ENCODE assay signal across 13 cellular contexts in genomic region chr10:10642741-10643280, GRCh38.
DNase-seq lines count a peak whose midpoint lies in the region; ATAC-seq and TF ChIP-seq lines count a peak whose summit lies in the region.
"Had no signal": no experiment of that assay in that cellular context is flagged by ENCODE, and none has a peak within 500 bp of the region (broad histone marks: within the 10 kb centered on the region; RNA-seq: fewer than 3 reads in every experiment).

No MANE protein-coding gene starts in this region.

- CTCF ChIA-PET in IMR-90 (lab: Yijun Ruan, JAX), result no interaction called here

- H3K9me3 ChIP-seq in IMR-90 (ENCODE audit: control insufficient read depth, insufficient read depth, low read length) (no peaks in the 10 kb centered on the region), esophagus muscularis mucosa (no peaks in the 10 kb centered on the region), smooth muscle cell (replicated peaks; ENCODE audit: low read depth) (no peaks in the 10 kb centered on the region), stomach (no peaks in the 10 kb centered on the region)
- H3K9me3 ChIP-seq: spleen had no signal

- no peak overlapping the region for H4K8ac ChIP-seq in IMR-90 (ENCODE audit: low read depth in 2 of 2, low read length in 2 of 2)

- H3K4me1 ChIP-seq in IMR-90 (ENCODE audit: control insufficient read depth, insufficient read depth, low read length) (peaks cover 10% of the 10 kb centered on the region), esophagus muscularis mucosa (peaks cover 15 to 35% (median 19%) of the 10 kb centered on the region in 4 donors), smooth muscle cell (ENCODE audit: low read depth) (peaks cover 11% of the 10 kb centered on the region), stomach (peaks cover 0 to 13% (median 6%) of the 10 kb centered on the region in 4 donors)
- H3K4me1 ChIP-seq: spleen had no signal

- H3K9me3 Mint-ChIP-seq in activated naive CD8-positive, alpha-beta T cell treated with anti-CD3 and anti-CD28 coated beads for 36 hours, result no peaks in the 10 kb centered on the region

- TF ChIP-seq POLR2A in IMR-90 (IDR thresholded peaks at IDR 0.05; ENCODE audit: low read depth, low read length), result no peak
- TF ChIP-seq POLR2A in esophagus muscularis mucosa (IDR thresholded peaks at IDR 0.05; ENCODE audit: low read depth), result no peak
- TF ChIP-seq POLR2A in stomach (IDR thresholded peaks at IDR 0.05), result no peak

- H3K4ac ChIP-seq in IMR-90 (ENCODE audit: low read depth, low read length), result no peak overlapping the region

- H3K27me3 ChIP-seq in IMR-90 (ENCODE audit: control insufficient read depth, insufficient read depth, low read length) (no peaks in the 10 kb centered on the region), esophagus muscularis mucosa (no peaks in the 10 kb centered on the region), layer of hippocampus (ENCODE audit: control insufficient read depth, insufficient read depth, low read length) (no peaks in the 10 kb centered on the region), smooth muscle cell (ENCODE audit: low read depth) (no peaks in the 10 kb centered on the region), stomach (no peaks in the 10 kb centered on the region)
- H3K27me3 ChIP-seq: spleen had no signal

- H3K18ac ChIP-seq in IMR-90 (ENCODE audit: low read depth, low read length), result peak overlapping the region; percentile 98

- H3K79me1 ChIP-seq in IMR-90 (ENCODE audit: low read depth in 1 of 2, low read length in 2 of 2), result no peaks in the 10 kb centered on the region

- H3F3A ChIP-seq in smooth muscle cell (ENCODE audit: low read depth), result no peaks in the 10 kb centered on the region

- WGBS in IMR-90 (ENCODE audit: extremely low coverage in 2 of 2, insufficient read length in 1 of 2), 2 experiments, result 43% methylated on average over 1 of the region's 4 CpGs; no CpG with 5 or more reads in 1 of the 2 experiments
- WGBS in esophagus muscularis mucosa, result 48% methylated on average over 4 of the region's 4 CpGs
- 42% methylated on average over 4 of the region's 4 CpGs for WGBS in smooth muscle cell (ENCODE audit: low lambda C conversion rate)
- WGBS in stomach, 5 donors, result 17 to 56% (median 41%) methylated on average over 4 of the region's 4 CpGs

- intact Hi-C loops in IMR-90 (cut with micrococcal nuclease) (no loop called here), esophagus muscularis mucosa (cut with DNase I) (no loop called here), stomach (cut with DNase I; ENCODE audit: low total_unique reads) (no loop called here)

- H3K4me3 ChIP-seq in IMR-90 (ENCODE audit: insufficient read depth, low read depth, low read length) (no peak overlapping the region), esophagus muscularis mucosa (no peak overlapping the region), smooth muscle cell (no peak overlapping the region), stomach (no peak overlapping the region)
- H3K4me3 ChIP-seq: spleen had no signal

- POLR2A ChIA-PET in IMR-90 (lab: Charles Lee; ENCODE audit: unreplicated experiment), result no interaction called here

- H3K9me1 ChIP-seq in IMR-90 (ENCODE audit: insufficient read depth, low read length), result no peaks in the 10 kb centered on the region

- dilution Hi-C loops in IMR-90 (cut with HindIII; ENCODE audit: low sequenced_read_pairs, unreplicated experiment), result no loop called here

- H2AK5ac ChIP-seq in IMR-90 (ENCODE audit: low read depth, low read length), result no peak overlapping the region

- H3K9ac ChIP-seq in IMR-90 (ENCODE audit: low read depth, low read length) (no peak overlapping the region), smooth muscle cell (ENCODE audit: low read depth) (no peak overlapping the region)

- in situ Hi-C loops in IMR-90 (cut with MboI; ENCODE audit: low sequenced_read_pairs), result no loop called here
- in situ Hi-C loops in G401 (cut with HindIII; ENCODE audit: low sequenced_read_pairs), result no loop called here

- no peaks in the 10 kb centered on the region for H3K4me1 Mint-ChIP-seq in activated naive CD8-positive, alpha-beta T cell treated with anti-CD3 and anti-CD28 coated beads for 36 hours
- H3K4me1 Mint-ChIP-seq: naive B cell had no signal

- H4K91ac ChIP-seq in IMR-90 (ENCODE audit: insufficient read depth, low read depth, low read length), result no peak overlapping the region

- H3K36me3 Mint-ChIP-seq in activated naive CD8-positive, alpha-beta T cell treated with anti-CD3 and anti-CD28 coated beads for 36 hours, result no peaks in the 10 kb centered on the region
- H3K36me3 Mint-ChIP-seq: naive B cell had no signal

- no peaks in the 10 kb centered on the region for H3K79me2 ChIP-seq in smooth muscle cell (ENCODE audit: low read depth)

- H4K5ac ChIP-seq in IMR-90 (ENCODE audit: low read depth, low read length), result peak overlapping the region; percentile 97

- H2BK120ac ChIP-seq in IMR-90 (ENCODE audit: low read depth, low read length), result peak overlapping the region; percentile 35; the same call in 1 of the 2 replicates

- H3K56ac ChIP-seq in IMR-90 (ENCODE audit: extremely low read depth, insufficient read depth, low read length), result no peak overlapping the region

- H4K20me1 ChIP-seq in IMR-90 (ENCODE audit: insufficient read depth, low read length), result no peaks in the 10 kb centered on the region
- no peaks in the 10 kb centered on the region for H4K20me1 ChIP-seq in smooth muscle cell (ENCODE audit: low read depth)

- H2BK15ac ChIP-seq in IMR-90 (ENCODE audit: low read depth, low read length), result 0 out of 3 replicates have a peak overlapping the region, but pooled peaks have one; percentile 34

- TF ChIP-seq CTCF in IMR-90 (conservative IDR thresholded peaks at IDR 0.05; ENCODE audit: low read depth, low read length), result no peak
- TF ChIP-seq CTCF in esophagus muscularis mucosa (IDR thresholded peaks at IDR 0.05), result no peak
- TF ChIP-seq CTCF in smooth muscle cell (IDR thresholded peaks at IDR 0.05; ENCODE audit: borderline replicate concordance, insufficient read depth, poor library complexity, severe bottlenecking), result no peak
- no peak for TF ChIP-seq CTCF in stomach (IDR thresholded peaks at IDR 0.05)

- no peak overlapping the region for H2AK9ac ChIP-seq in IMR-90 (replicated peaks; ENCODE audit: low read depth, low read length, poor library complexity)

- BruUV-seq in IMR-90 (replicated peaks; lab: Mats Ljungman, UMichigan), result no TSS peak

- no peak overlapping the region for H3K23ac ChIP-seq in IMR-90 (ENCODE audit: low read depth, low read length)

- H2BK20ac ChIP-seq in IMR-90 (ENCODE audit: low read depth, low read length), result peak overlapping the region; percentile 34

- H3K27ac Mint-ChIP-seq in activated naive CD8-positive, alpha-beta T cell treated with anti-CD3 and anti-CD28 coated beads for 36 hours, result no peak overlapping the region
- H3K27ac Mint-ChIP-seq: activated T-helper 1 cell treated with anti-CD3 and anti-CD28 coated beads, Interleukin-12 subunit alpha, Interleukin-12 subunit beta, Interleukin-2, Interleukin-4 antibody, amounts not matched to agents 30 ng/mL and 10 ng/mL and 1 ng/mL, durations not matched to agents 14 hours and 24 hours and 36 hours; naive B cell had no signal

- no peak overlapping the region for H2BK5ac ChIP-seq in IMR-90 (ENCODE audit: low read depth, low read length, poor library complexity, severe bottlenecking)

- peak overlapping the region; percentile 92; the same call in 1 of the 2 replicates for H3K27ac ChIP-seq in IMR-90 (ENCODE audit: insufficient read depth, low read length)
- peak overlapping the region; percentile 16 to 43 (median 25) for H3K27ac ChIP-seq in esophagus muscularis mucosa (replicated peaks in 1 of 4)
- H3K27ac ChIP-seq in layer of hippocampus (ENCODE audit: low read depth, low read length), result peak overlapping the region; percentile 16
- peak overlapping the region; percentile 28 for H3K27ac ChIP-seq in smooth muscle cell (ENCODE audit: low read depth)
- H3K27ac ChIP-seq in stomach, result no peak overlapping the region
- H3K27ac ChIP-seq: spleen had no signal

- DNase-seq in IMR-90, result peak; percentile 32
- peak; percentile 91 for DNase-seq in esophagus muscularis mucosa (ENCODE audit: extremely low spot score)
- DNase-seq in smooth muscle cell (lab: John Stamatoyannopoulos, UW; ENCODE audit: unreplicated experiment), result no peak
- DNase-seq in activated naive CD8-positive, alpha-beta T cell treated with anti-CD3 and anti-CD28 coated beads for 36 hours, result no peak
- no peak for DNase-seq in stimulated activated CD8-positive, alpha-beta memory T cell treated with anti-CD3 and anti-CD28 coated beads, Interleukin-4, amount 100 ng/mL, for 48 hours
- no peak for DNase-seq in stomach
- DNase-seq in G401 (ENCODE audit: low spot score), result no peak
- DNase-seq: DMS153, naive B cell, spleen had no signal

- no peak overlapping the region for H3K14ac ChIP-seq in IMR-90 (replicated peaks; ENCODE audit: low read depth, low read length)

- no peak overlapping the region for H3K4me3 Mint-ChIP-seq in activated naive CD8-positive, alpha-beta T cell treated with anti-CD3 and anti-CD28 coated beads for 36 hours
- H3K4me3 Mint-ChIP-seq: activated T-helper 1 cell treated with anti-CD3 and anti-CD28 coated beads, Interleukin-12 subunit alpha, Interleukin-12 subunit beta, Interleukin-2, Interleukin-4 antibody, amounts not matched to agents 30 ng/mL and 10 ng/mL and 1 ng/mL, durations not matched to agents 14 hours and 24 hours and 36 hours; naive B cell had no signal

- peak; percentile 80 for ATAC-seq in IMR-90 (ENCODE audit: low read depth)
- ATAC-seq: activated CD4-positive, CD25-positive, alpha-beta regulatory T cell treated with anti-CD3 and anti-CD28 coated beads, Interleukin-2, amount 50 U/mL, for 24 hours had no signal

- peaks cover 18% of the 10 kb centered on the region for H3K27me3 Mint-ChIP-seq in activated naive CD8-positive, alpha-beta T cell treated with anti-CD3 and anti-CD28 coated beads for 36 hours

- TF ChIP-seq RAD21 in IMR-90 (IDR thresholded peaks at IDR 0.05; ENCODE audit: low read length), result no peak

- H2AFZ ChIP-seq in IMR-90 (replicated peaks; ENCODE audit: low read length, poor library complexity) (no peak overlapping the region), smooth muscle cell (ENCODE audit: low read depth) (peak overlapping the region; percentile 52)

- TF ChIP-seq EP300 in esophagus muscularis mucosa (IDR thresholded peaks at IDR 0.05) (no peak), stomach (IDR thresholded peaks at IDR 0.05) (no peak)

- H3K4me2 ChIP-seq in IMR-90 (ENCODE audit: low read depth, low read length) (no peak overlapping the region), smooth muscle cell (peak overlapping the region; percentile 54)

- H3K36me3 ChIP-seq in IMR-90 (ENCODE audit: control insufficient read depth, insufficient read depth, low read length) (no peaks in the 10 kb centered on the region), esophagus muscularis mucosa (no peaks in the 10 kb centered on the region), smooth muscle cell (ENCODE audit: low read depth) (no peaks in the 10 kb centered on the region), stomach (no peaks in the 10 kb centered on the region)
- H3K36me3 ChIP-seq: spleen had no signal

TF ChIP-seq in IMR-90, 13 proteins besides CTCF, POLR2A, EP300 and RAD21 (continues in another document):
- TF ChIP-seq MAFK (IDR thresholded peaks at IDR 0.05; ENCODE audit: low read depth, low read length), result no peak
- TF ChIP-seq MXI1 (IDR thresholded peaks at IDR 0.05; ENCODE audit: borderline replicate concordance, low read depth, low read length), result no peak
- no peak for TF ChIP-seq RCOR1 (IDR thresholded peaks at IDR 0.05; ENCODE audit: insufficient replicate concordance, low read length)
- TF ChIP-seq RFX5 (IDR thresholded peaks at IDR 0.05; ENCODE audit: low read depth, low read length), result no peak

Comparison
In these comparisons a context has a peak if more than half of its experiments do, and no peak if none do; other contexts are left out.
1. DNase-seq: peak in IMR-90 (single experiment) and esophagus muscularis mucosa (single experiment); none in smooth muscle cell (single experiment), activated naive CD8-positive, alpha-beta T cell treated with anti-CD3 and anti-CD28 coated beads for 36 hours (single experiment), stimulated activated CD8-positive, alpha-beta memory T cell treated with anti-CD3 and anti-CD28 coated beads, Interleukin-4, amount 100 ng/mL, for 48 hours (single experiment), stomach (single experiment) and G401 (single experiment).
2. H3K27ac ChIP-seq: peak in IMR-90 (single experiment), esophagus muscularis mucosa (4 of 4), layer of hippocampus (single experiment) and smooth muscle cell (single experiment); none in stomach (0 of 5).